In genomic region chr18:2148823-2149222, GRCh38 we compare ENCODE assay signal across 23 cellular contexts.
DNase-seq lines count a peak whose midpoint lies in the region; ATAC-seq and TF ChIP-seq lines count a peak whose summit lies in the region.
"Had no signal": no experiment of that assay in that cellular context is flagged by ENCODE, and none has a peak within 500 bp of the region (broad histone marks: within the 10 kb centered on the region; RNA-seq: fewer than 3 reads in every experiment).

No MANE protein-coding gene starts in this region.

- H3K27me3 ChIP-seq in BE2C = no peaks in the 10 kb centered on the region
- H3K27me3 ChIP-seq: Peyer's patch had no signal

- H3K4me1 ChIP-seq in BE2C = no peaks in the 10 kb centered on the region
- H3K4me1 ChIP-seq: Peyer's patch had no signal

- H3K4me3 ChIP-seq in cardiac fibroblast (replicated peaks in 1 of 2; ENCODE audit: low read depth in 2 of 2, low read length in 2 of 2) (no peak overlapping the region), fibroblast of the aortic adventitia (ENCODE audit: low read depth, low read length) (no peak overlapping the region), BE2C (ENCODE audit: low read depth, low read length) (no peak overlapping the region)
- H3K4me3 ChIP-seq: GM23248, Peyer's patch had no signal

- no peaks in the 10 kb centered on the region for H3K36me3 ChIP-seq in BE2C
- H3K36me3 ChIP-seq: Peyer's patch had no signal

- DNase-seq in Right ventricle myocardium inferior (ENCODE audit: missing footprints) (no peak), cardiac septum (ENCODE audit: low spot score) (no peak), cardiac fibroblast (ENCODE audit: low read depth in 2 of 2) (peak; percentile 12 to 22), fibroblast of the aortic adventitia (ENCODE audit: low read depth) (peak; percentile 88), stromal cell of bone marrow (ENCODE audit: low read depth) (peak; percentile 13), BE2C (no peak), hippocampal formation (lab: John Stamatoyannopoulos, UW) (no peak)
- DNase-seq: ACHN; Calu3; CD8-positive, alpha-beta memory T cell; DMS153; GM23248; HCEC 1CT; IMR-90; NCI-H1105; NCI-H146; NCI-H2029 treated with DMSO at 0.1 percent for 48 hours; NCI-H2171; NCI-H345; NCI-H524; NCI-H774; Peyer's patch had no signal

- H3K9me3 ChIP-seq in BE2C = no peaks in the 10 kb centered on the region
- H3K9me3 ChIP-seq: Peyer's patch had no signal

- no peak for TF ChIP-seq CTCF in cardiac fibroblast (IDR thresholded peaks at IDR 0.05; ENCODE audit: low read depth, low read length)
- TF ChIP-seq CTCF in fibroblast of the aortic adventitia (IDR thresholded peaks at IDR 0.05; ENCODE audit: insufficient read depth, low read length) = no peak
- no peak for TF ChIP-seq CTCF in BE2C (IDR thresholded peaks at IDR 0.05; ENCODE audit: low read depth, low read length)

- ATAC-seq in Right ventricle myocardium inferior = peak; percentile 79
- no peak for ATAC-seq in HG03175 (IDR thresholded peaks at IDR 0.05; ENCODE audit: unreplicated experiment)

- intact Hi-C loops in Right ventricle myocardium inferior (cut with DNase I) = no loop called here
- intact Hi-C loops in cardiac septum (cut with DNase I) = no loop called here

Comparison
In these comparisons a context has a peak if more than half of its experiments do, and no peak if none do; other contexts are left out.
1. DNase-seq: peak in cardiac fibroblast (2 of 2), fibroblast of the aortic adventitia (single experiment) and stromal cell of bone marrow (single experiment); none in Right ventricle myocardium inferior (single experiment), cardiac septum (single experiment), BE2C (single experiment) and hippocampal formation (0 of 2).